Comparison of ENCODE assay signal across 8 cellular contexts in genomic region chr12:13255792-13256704, GRCh38. TPM values are rescaled to one million over a fixed set of nuclear protein-coding genes. Genes with fewer than 3 reads are reported as not detected.
DNase-seq lines count a peak whose midpoint lies in the region; ATAC-seq and TF ChIP-seq lines count a peak whose summit lies in the region.

No MANE protein-coding gene starts in this region.

- H3K4me1 ChIP-seq in HUES64 (ENCODE audit: insufficient read depth, low read length) = peaks cover 39% of the 10 kb centered on the region
- peaks cover 4% of the 10 kb centered on the region for H3K4me1 ChIP-seq in mucosa of descending colon (ENCODE audit: low read depth)

- peak overlapping the region; percentile 52 for H3K4me3 ChIP-seq in HUES64 (ENCODE audit: low read length)
- no peak overlapping the region for H3K4me3 ChIP-seq in mucosa of descending colon

- H3K36me3 ChIP-seq in HUES64 (ENCODE audit: insufficient read depth, low read length) (no peaks in the 10 kb centered on the region), mucosa of descending colon (ENCODE audit: low read depth) (no peaks in the 10 kb centered on the region)

- intact Hi-C loops in mucosa of descending colon (cut with DNase I, micrococcal nuclease) = no loop called here

- ATAC-seq in GM21423 (IDR thresholded peaks at IDR 0.05; ENCODE audit: unreplicated experiment) (peak; percentile 96), mucosa of descending colon (peak; percentile 98)

- H3K9ac ChIP-seq in HUES64 (ENCODE audit: low read depth, low read length) = peak overlapping the region; percentile 69

- DNase-seq in Caki2 (ENCODE audit: low read depth) (peak; percentile 95), OCI-M1 (lab: John Stamatoyannopoulos, UW) (peak; percentile 93), activated T-cell treated with anti-CD3 and anti-CD28 coated beads for 48 hours (ENCODE audit: low read depth) (peak; percentile 85), epithelial cell of prostate (ENCODE audit: low read depth, low spot score) (peak; percentile 70), mucosa of descending colon (peak; percentile 91 to 96 (median 92))
- peak; percentile 14 to 39 for DNase-seq in stimulated activated CD8-positive, alpha-beta memory T cell treated with anti-CD3 and anti-CD28 coated beads, Interleukin-4, amount 100 ng/mL, for 1 hour (ENCODE audit: low read depth in 2 of 2, low spot score in 1 of 2)

- WGBS in HUES64 = 10% methylated on average over 18 of the region's 18 CpGs

- H3K9me3 ChIP-seq in HUES64 (ENCODE audit: insufficient read depth, low read depth, low read length) = no peaks in the 10 kb centered on the region
- no peaks in the 10 kb centered on the region for H3K9me3 ChIP-seq in mucosa of descending colon

- in situ Hi-C loops in Caki2 (cut with HindIII; ENCODE audit: low pct_unique_long_range_greater_than_20kb, low sequenced_read_pairs) = no loop called here

- H3K27ac ChIP-seq in HUES64 (ENCODE audit: low read depth, low read length) (peak overlapping the region; percentile 84), epithelial cell of prostate (no peak overlapping the region)

- H3K27me3 ChIP-seq in HUES64 (ENCODE audit: insufficient read depth, low read length) = no peaks in the 10 kb centered on the region

- peak; percentile 98 for TF ChIP-seq CTCF in mucosa of descending colon (IDR thresholded peaks at IDR 0.05)

RNA-seq across cellular contexts. Expression of gene EMP1, which starts 59.5 kb away (rescaled TPM):
- 7.8 and 17.2 TPM in 2 replicates for total RNA-seq in Caki2 (2014; rRNA removed; shearing (Covaris generic); ENCODE audit: low replicate concordance)
- 0.70 TPM for polyA plus RNA-seq in HUES64 (2013, experiment 1 of 2)
- 2.6 TPM for polyA plus RNA-seq in HUES64 (2013, experiment 2 of 2)
- total RNA-seq in mucosa of descending colon = 100 to 1,000 TPM; 245 to 680 (median 667) TPM

Comparison
In these comparisons a context has a peak if more than half of its experiments do, and no peak if none do; other contexts are left out.
1. DNase-seq: peak in every context shown above with its lines; median percentile 95 in Caki2; 93 in OCI-M1; 92 in mucosa of descending colon; 85 in activated T-cell treated with anti-CD3 and anti-CD28 coated beads for 48 hours; 70 in epithelial cell of prostate; 26 in stimulated activated CD8-positive, alpha-beta memory T cell treated with anti-CD3 and anti-CD28 coated beads, Interleukin-4, amount 100 ng/mL, for 1 hour.
2. RNA of gene EMP1, which starts 59.5 kb away (total RNA-seq): 245 to 680 TPM in mucosa of descending colon; 7.8 to 17.2 TPM in Caki2; every median in the first group is over 10 times any median in the second.